In the genomic region with DNA sequence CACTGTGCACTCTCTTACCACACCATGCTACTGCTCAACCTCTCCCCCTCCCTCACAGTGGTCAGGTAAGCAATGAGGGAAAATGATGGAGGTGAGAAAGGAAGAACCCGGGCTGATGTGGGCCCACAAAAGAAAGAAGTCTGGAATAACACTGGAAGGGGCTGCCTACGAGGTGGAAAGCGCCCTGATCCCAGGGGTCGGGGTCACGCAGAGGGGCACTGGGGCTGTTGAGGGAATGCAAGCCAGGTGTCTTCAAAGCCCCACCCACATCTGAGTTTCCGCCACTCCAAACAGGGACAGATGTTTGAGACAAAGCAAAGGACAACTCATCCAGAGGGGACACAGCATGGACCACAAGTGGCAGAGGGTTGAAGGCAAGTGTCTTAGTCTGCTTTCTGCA, we compare ENCODE assay signal across 14 cellular contexts. TPM values are rescaled to one million over a fixed set of nuclear protein-coding genes. Genes with fewer than 3 reads are reported as not detected.
DNase-seq lines count a peak whose midpoint lies in the region; ATAC-seq and TF ChIP-seq lines count a peak whose summit lies in the region.
"Had no signal": no experiment of that assay in that cellular context is flagged by ENCODE, and none has a peak within 500 bp of the region (broad histone marks: within the 10 kb centered on the region; RNA-seq: fewer than 3 reads in every experiment).

No MANE protein-coding gene starts in this region.

- H3K36me3 ChIP-seq in mammary epithelial cell (ENCODE audit: insufficient read depth, low read length) = peaks cover 12% of the 10 kb centered on the region
- H3K36me3 ChIP-seq in parathyroid adenoma (ENCODE audit: control insufficient read depth, insufficient read depth, low read length) = no peaks in the 10 kb centered on the region

- CTCF ChIA-PET in CD4-positive, alpha-beta T cell (lab: Charles Lee) = no interaction called here
- CTCF ChIA-PET in mammary epithelial cell (lab: Charles Lee; ENCODE audit: low non-redundant PET) = interaction anchor here (0.6 kb wide), 1 partner anchor 24 kb away, joined by 4 read pairs; no protein-coding TSS in a partner anchor

- no peaks in the 10 kb centered on the region for H4K20me1 ChIP-seq in mammary epithelial cell (ENCODE audit: insufficient read depth, low read length)

- peaks cover 73% of the 10 kb centered on the region for H3K4me1 Mint-ChIP-seq in CD4-positive, alpha-beta T cell (ENCODE audit: low read depth)
- H3K4me1 Mint-ChIP-seq in HFFc6 (ENCODE audit: low read depth) = peaks cover 71% of the 10 kb centered on the region

- no peak overlapping the region for H2AFZ ChIP-seq in mammary epithelial cell (ENCODE audit: low read depth, low read length)
- no peak overlapping the region for H2AFZ ChIP-seq in parathyroid adenoma
- H2AFZ ChIP-seq: GM23338 had no signal

- dilution Hi-C loops in mammary epithelial cell (cut with HindIII; ENCODE audit: low sequenced_read_pairs) = loop anchor here (25.0 kb wide), 1 partner anchor 536 kb away; no protein-coding TSS in a partner anchor

- POLR2A ChIA-PET in CD4-positive, alpha-beta T cell (lab: Charles Lee) = no interaction called here

- no peak overlapping the region for H3K4me3 ChIP-seq in mammary epithelial cell (replicated peaks in 1 of 3; ENCODE audit: insufficient read depth in 1 of 3, low read depth in 2 of 3, low read length in 3 of 3)
- H3K4me3 ChIP-seq in parathyroid adenoma (ENCODE audit: low read depth, low read length) = no peak overlapping the region
- H3K4me3 ChIP-seq: coronary artery, GM23338 had no signal

- TF ChIP-seq CTCF in CD4-positive, alpha-beta T cell (IDR thresholded peaks at IDR 0.05) = no peak
- TF ChIP-seq CTCF in HFFc6 (IDR thresholded peaks at IDR 0.05) (no peak), mammary epithelial cell (conservative IDR thresholded peaks at IDR 0.05 in 1 of 2, IDR thresholded peaks at IDR 0.05 in 1 of 2; ENCODE audit: extremely low read depth in 1 of 2, insufficient read depth in 1 of 2, low read depth in 1 of 2, low read length in 2 of 2) (no peak), parathyroid adenoma (IDR thresholded peaks at IDR 0.05) (no peak)

- H3K27me3 Mint-ChIP-seq in CD4-positive, alpha-beta T cell = no peaks in the 10 kb centered on the region
- no peaks in the 10 kb centered on the region for H3K27me3 Mint-ChIP-seq in HFFc6 (ENCODE audit: insufficient read depth)

- no peak overlapping the region for H3K27ac ChIP-seq in CD4-positive, alpha-beta T cell (ENCODE audit: low read depth, low read length)
- H3K27ac ChIP-seq in mammary epithelial cell (ENCODE audit: insufficient read depth, low read depth, low read length) (peak overlapping the region; percentile 75), parathyroid adenoma (peak overlapping the region; percentile 70)
- H3K27ac ChIP-seq: coronary artery had no signal

- H3K27ac Mint-ChIP-seq in CD4-positive, alpha-beta T cell = peak overlapping the region; percentile 64
- H3K27ac Mint-ChIP-seq in HFFc6 = peak overlapping the region; percentile 90
- H3K27ac Mint-ChIP-seq: GM23338 had no signal

- peaks cover 51% of the 10 kb centered on the region for H3K4me1 ChIP-seq in mammary epithelial cell (ENCODE audit: insufficient read depth, low read length)
- peaks cover 37% of the 10 kb centered on the region for H3K4me1 ChIP-seq in parathyroid adenoma

- intact Hi-C loops in CD4-positive, alpha-beta T cell (cut with DNase I, micrococcal nuclease) = no loop called here
- intact Hi-C loops in mammary epithelial cell (cut with micrococcal nuclease) = no loop called here

- H3K36me3 Mint-ChIP-seq in CD4-positive, alpha-beta T cell (ENCODE audit: low read depth) = peaks cover 61% of the 10 kb centered on the region
- peaks cover 32% of the 10 kb centered on the region for H3K36me3 Mint-ChIP-seq in HFFc6 (ENCODE audit: low read depth)

- no peak for ATAC-seq in CD4-positive, alpha-beta T cell (ENCODE audit: poor library complexity)
- ATAC-seq in GM18511 (IDR thresholded peaks at IDR 0.05; ENCODE audit: unreplicated experiment) = no peak
- ATAC-seq in HG03469 (IDR thresholded peaks at IDR 0.05; ENCODE audit: unreplicated experiment) = no peak
- ATAC-seq: GM23338 had no signal

- H3K4me3 Mint-ChIP-seq in CD4-positive, alpha-beta T cell = peak overlapping the region; percentile 74
- H3K4me3 Mint-ChIP-seq in HFFc6 = peak overlapping the region; percentile 49
- H3K4me3 Mint-ChIP-seq: GM23338 had no signal

- in situ Hi-C loops in mammary epithelial cell (cut with MboI; ENCODE audit: low sequenced_read_pairs in 2 of 2) = no loop called here

- no peaks in the 10 kb centered on the region for H3K9me3 Mint-ChIP-seq in CD4-positive, alpha-beta T cell
- H3K9me3 Mint-ChIP-seq in HFFc6 = no peaks in the 10 kb centered on the region
- H3K9me3 Mint-ChIP-seq: GM23338 had no signal

- 96% methylated on average over 5 of the region's 6 CpGs for WGBS in mammary epithelial cell (ENCODE audit: low coverage, missing lambda C conversion rate)

- H3K9ac ChIP-seq in mammary epithelial cell (ENCODE audit: insufficient read depth, low read length) (peak overlapping the region; percentile 18), parathyroid adenoma (no peak overlapping the region)

- H3K9me3 ChIP-seq in CD4-positive, alpha-beta T cell (ENCODE audit: control insufficient read depth, low read length) = no peaks in the 10 kb centered on the region
- H3K9me3 ChIP-seq in mammary epithelial cell (replicated peaks; ENCODE audit: insufficient read depth, low read length) (no peaks in the 10 kb centered on the region), parathyroid adenoma (ENCODE audit: control insufficient read depth, low read length) (no peaks in the 10 kb centered on the region)

- DNase-seq in CD4-positive, alpha-beta T cell = no peak
- DNase-seq in HFFc6 = no peak
- no peak for DNase-seq in mammary epithelial cell
- no peak for DNase-seq in kidney tubule cell (ENCODE audit: low spot score)
- no peak for DNase-seq in HT-29 (ENCODE audit: low spot score)
- DNase-seq: activated CD4-positive, CD25-positive, alpha-beta regulatory T cell; NCI-H1436 treated with DMSO at 0.1 percent for 48 hours; NCI-H69; SIG-M5 had no signal

- BruUV-seq in mammary epithelial cell (replicated peaks; lab: Mats Ljungman, UMichigan) = no TSS peak

- H3K27me3 ChIP-seq in CD4-positive, alpha-beta T cell (ENCODE audit: control insufficient read depth, insufficient read depth, low read length) = no peaks in the 10 kb centered on the region
- no peaks in the 10 kb centered on the region for H3K27me3 ChIP-seq in mammary epithelial cell (ENCODE audit: insufficient read depth, low read length)
- no peaks in the 10 kb centered on the region for H3K27me3 ChIP-seq in parathyroid adenoma (ENCODE audit: control insufficient read depth, insufficient read depth, low read length)

- H3K79me2 ChIP-seq in mammary epithelial cell (ENCODE audit: insufficient read depth, low read length) (peaks cover 89% of the 10 kb centered on the region), parathyroid adenoma (peaks cover 72% of the 10 kb centered on the region)

- H3K4me2 ChIP-seq in mammary epithelial cell (ENCODE audit: insufficient read depth, low read depth, low read length) = peak overlapping the region; percentile 53
- no peak overlapping the region for H3K4me2 ChIP-seq in parathyroid adenoma (ENCODE audit: low read length)
- H3K4me2 ChIP-seq: GM23338 had no signal

RNA-seq across cellular contexts. Expression of a gene that starts 4.2 kb away (rescaled TPM):
- 100 to 1,000 TPM; 110 to 115 TPM for total RNA-seq in CD4-positive, alpha-beta T cell
- 100 to 1,000 TPM in 1 of 6 experiments, 10 to 100 TPM in 5; 81.5 to 105 (median 89.5) TPM for total RNA-seq in HFFc6 (2021; fragmentation: NEBNext Ultra II Directional; extraction: Animal tissue kit (Norgen Biotek cat#: 25700))
- 100 to 1,000 TPM in 1 of 2 donors, 10 to 100 TPM in 1; 74.3 to 247 TPM for total RNA-seq in mammary epithelial cell
- 118 TPM for polyA plus RNA-seq in mammary epithelial cell
- 137 TPM for polyA minus RNA-seq in mammary epithelial cell
- 97.5 and 103 TPM in 2 replicates for total RNA-seq in HT-29 (2014; rRNA removed; shearing (Covaris generic))

RNA-seq across cellular contexts. Expression of a gene that starts 56.2 kb away (rescaled TPM):
- under 1 TPM in 1 of 2 experiments, not detected in 1; 0.58 TPM for total RNA-seq in CD4-positive, alpha-beta T cell
- 1 to 10 TPM in 1 of 6 experiments, under 1 TPM in 5; 0.66 to 1.2 (median 0.77) TPM for total RNA-seq in HFFc6 (2021; fragmentation: NEBNext Ultra II Directional; extraction: Animal tissue kit (Norgen Biotek cat#: 25700))
- total RNA-seq in mammary epithelial cell = 1 to 10 TPM in 1 of 2 donors, not detected in 1; 2.7 TPM
- 2.5 TPM for polyA plus RNA-seq in mammary epithelial cell
- not detected for polyA minus RNA-seq in mammary epithelial cell
- 35.0 and 36.4 TPM in 2 replicates for total RNA-seq in HT-29 (2014; rRNA removed; shearing (Covaris generic))
